In genomic region chr17:50690887-50691549, GRCh38 we compare ENCODE assay signal across 15 cellular contexts. TPM values are rescaled to one million over a fixed set of nuclear protein-coding genes. Genes with fewer than 3 reads are reported as not detected.
DNase-seq lines count a peak whose midpoint lies in the region; ATAC-seq, FAIRE-seq and TF ChIP-seq lines count a peak whose summit lies in the region.
"Had no signal": no experiment of that assay in that cellular context is flagged by ENCODE, and none has a peak within 500 bp of the region (broad histone marks: within the 10 kb centered on the region; RNA-seq: fewer than 3 reads in every experiment).

No MANE protein-coding gene starts in this region.

- H3K9me3 Mint-ChIP-seq in GM23338 (no peaks in the 10 kb centered on the region), WTC11 (no peaks in the 10 kb centered on the region)
- H3K9me3 Mint-ChIP-seq: activated T-helper 2 cell treated with anti-CD3 and anti-CD28 coated beads, Interferon-gamma antibody, Interleukin-2, Interleukin-4, amounts not matched to agents 10 μg/mL and 5 μg/mL and 100 μg/mL, durations not matched to agents 14 hours and 24 hours and 36 hours had no signal

- TF ChIP-seq POLR2A in prostate gland (IDR thresholded peaks at IDR 0.05) = no peak

- no peak overlapping the region for H3K4me3 ChIP-seq in GM23338
- no peak overlapping the region for H3K4me3 ChIP-seq in prostate gland
- no peak overlapping the region for H3K4me3 ChIP-seq in kidney (ENCODE audit: low read length in 2 of 2)
- H3K4me3 ChIP-seq: BLaER1, MG63, SJCRH30 had no signal

- CTCF ChIA-PET in WTC11 (lab: Charles Lee) = interaction anchor here (0.6 to 2.8 kb wide), 7 partner anchors 14 to 190 kb away, joined by 3 to 13 read pairs (median 3); no protein-coding TSS in a partner anchor

- no peak for DNase-seq in GM23338 (ENCODE audit: low spot score)
- DNase-seq in WTC11 (ENCODE audit: low spot score) = no peak
- DNase-seq in left colon = no peak
- no peak for DNase-seq in prostate gland (ENCODE audit: low spot score)
- DNase-seq in CD1c-positive myeloid dendritic cell (ENCODE audit: extremely low spot score) = no peak
- DNase-seq in activated CD4-positive, CD25-positive, alpha-beta regulatory T cell treated with anti-CD3 and anti-CD28 coated beads, Interleukin-2, amount 50 U/mL, for 72 hours = no peak
- no peak for DNase-seq in kidney
- DNase-seq: activated CD8-positive, alpha-beta T cell treated with anti-CD3 and anti-CD28 coated beads, Interleukin-2, amount 10 ng/mL, durations not matched to agents 7 days and 5 days; effector CD4-positive, alpha-beta T cell; MG63; NCI-H2081 treated with DMSO at 0.1 percent for 48 hours; SJCRH30 had no signal

- peaks cover 30% of the 10 kb centered on the region for H3K4me1 Mint-ChIP-seq in GM23338
- peaks cover 18% of the 10 kb centered on the region for H3K4me1 Mint-ChIP-seq in WTC11

- intact Hi-C loops in left colon (cut with DNase I, micrococcal nuclease) = loop anchor here (5.0 to 10.0 kb wide), 2 partner anchors 59 to 136 kb away; partner anchors contain the start of gene ABCC3 (in 1 of the 2)
- intact Hi-C loops in prostate gland (cut with DNase I) = no loop called here
- intact Hi-C loops in kidney (cut with DNase I) = no loop called here

- TF ChIP-seq CTCF in GM23338 (conservative IDR thresholded peaks at IDR 0.05; ENCODE audit: low read depth in 2 of 2) (no peak), WTC11 (IDR thresholded peaks at IDR 0.05) (no peak), prostate gland (IDR thresholded peaks at IDR 0.05) (no peak), kidney (IDR thresholded peaks at IDR 0.05; ENCODE audit: borderline replicate concordance, extremely low read depth, insufficient read depth) (no peak)

- H3K9me2 ChIP-seq in GM23338 (ENCODE audit: insufficient read depth) = no peaks in the 10 kb centered on the region

- no peak for FAIRE-seq in kidney (lab: Jason Lieb, UNC)

- no peaks in the 10 kb centered on the region for H3K9me3 ChIP-seq in prostate gland
- H3K9me3 ChIP-seq in kidney (ENCODE audit: control insufficient read depth in 1 of 2, low read length in 2 of 2) = no peaks in the 10 kb centered on the region
- H3K9me3 ChIP-seq: BLaER1, MG63, SJCRH30 had no signal

- H3K27me3 Mint-ChIP-seq in GM23338 (ENCODE audit: insufficient read depth, low read depth, poor library complexity) = peaks cover 2% of the 10 kb centered on the region
- no peaks in the 10 kb centered on the region for H3K27me3 Mint-ChIP-seq in WTC11 (ENCODE audit: low read depth)

- H2AFZ ChIP-seq in GM23338 = no peak overlapping the region; the same call in 1 of the 2 replicates

- H3K36me3 Mint-ChIP-seq in GM23338 (ENCODE audit: low read depth) = peaks cover 31% of the 10 kb centered on the region
- peaks cover 17% of the 10 kb centered on the region for H3K36me3 Mint-ChIP-seq in WTC11

- peaks cover 15% of the 10 kb centered on the region; the same call in 1 of the 2 replicates for H3F3A ChIP-seq in GM23338 (replicated peaks; ENCODE audit: low read depth)

- H3K4me3 Mint-ChIP-seq in GM23338 = no peak overlapping the region
- H3K4me3 Mint-ChIP-seq in WTC11 = no peak overlapping the region
- H3K4me3 Mint-ChIP-seq: activated CD8-positive, alpha-beta T cell treated with anti-CD3 and anti-CD28 coated beads, Interleukin-2, amount 10 ng/mL, durations not matched to agents 7 days and 5 days had no signal

- no peaks in the 10 kb centered on the region for H3K79me2 ChIP-seq in GM23338 (replicated peaks; ENCODE audit: insufficient read depth)

- 0 out of 2 replicates have a peak overlapping the region, but pooled peaks have one; percentile 32 for H3K4me2 ChIP-seq in GM23338
- H3K4me2 ChIP-seq: BLaER1 had no signal

- H4K20me1 ChIP-seq in GM23338 (replicated peaks; ENCODE audit: insufficient read depth) = peaks cover 3% of the 10 kb centered on the region; the same call in 1 of the 2 replicates

- H3K27ac ChIP-seq in GM23338 (ENCODE audit: low read depth) (0 out of 2 replicates have a peak overlapping the region, but pooled peaks have one; percentile 20), prostate gland (peak overlapping the region; percentile 2 to 11), kidney (ENCODE audit: low read depth in 2 of 2, low read length in 2 of 2) (peak overlapping the region in 1 of 2 donors; percentile 59)
- H3K27ac ChIP-seq: BLaER1, SJCRH30 had no signal

- POLR2A ChIA-PET in WTC11 (lab: Charles Lee) = interaction anchor here (0.6 to 1.2 kb wide), 3 partner anchors 15 to 68 kb away, joined by 3 to 4 read pairs (median 3); no protein-coding TSS in a partner anchor

- H3K27me3 ChIP-seq in GM23338 (ENCODE audit: insufficient read depth) (no peaks in the 10 kb centered on the region), prostate gland (replicated peaks; ENCODE audit: insufficient read depth) (no peaks in the 10 kb centered on the region)
- H3K27me3 ChIP-seq: BLaER1, MG63, SJCRH30 had no signal

- peaks cover 3% of the 10 kb centered on the region for H3K4me1 ChIP-seq in GM23338 (ENCODE audit: insufficient read depth)
- H3K4me1 ChIP-seq in prostate gland (replicated peaks) = peaks cover 28% of the 10 kb centered on the region
- H3K4me1 ChIP-seq in kidney (ENCODE audit: control insufficient read depth in 1 of 2, insufficient read depth in 1 of 2, low read depth in 1 of 2, low read length in 2 of 2) = peaks cover 44 to 49% of the 10 kb centered on the region in 2 donors

- ATAC-seq in GM23338 (no peak), WTC11 (no peak), left colon (peak; percentile 18), HG03025 (IDR thresholded peaks at IDR 0.05; ENCODE audit: low FRiP score, unreplicated experiment) (no peak)
- ATAC-seq: activated CD8-positive, alpha-beta T cell treated with anti-CD3 and anti-CD28 coated beads, Interleukin-2, amount 10 ng/mL, durations not matched to agents 7 days and 5 days had no signal

- H3K36me3 ChIP-seq in GM23338 (ENCODE audit: insufficient read depth) (peaks cover 6% of the 10 kb centered on the region), prostate gland (peaks cover 5 to 7% of the 10 kb centered on the region in 2 donors), kidney (ENCODE audit: control insufficient read depth in 1 of 2, insufficient read depth in 2 of 2, low read length in 2 of 2) (peaks cover 8 to 10% of the 10 kb centered on the region in 2 donors)

- WGBS in prostate gland = 62% methylated on average over 9 of the region's 9 CpGs

- no peak overlapping the region for H3K9ac ChIP-seq in kidney (ENCODE audit: low read length in 2 of 2)
- H3K9ac ChIP-seq: BLaER1 had no signal

- H3K27ac Mint-ChIP-seq in GM23338 (no peak overlapping the region), WTC11 (peak overlapping the region; percentile 19; the same call in 1 of the 2 replicates)
- H3K27ac Mint-ChIP-seq: activated CD8-positive, alpha-beta T cell treated with anti-CD3 and anti-CD28 coated beads, Interleukin-2, amount 10 ng/mL, durations not matched to agents 7 days and 5 days; activated T-helper 2 cell treated with anti-CD3 and anti-CD28 coated beads, Interferon-gamma antibody, Interleukin-2, Interleukin-4, amounts not matched to agents 10 μg/mL and 5 μg/mL and 100 μg/mL, durations not matched to agents 14 hours and 24 hours and 36 hours had no signal

TF ChIP-seq in GM23338, 12 proteins besides CTCF, POLR2A, EP300 and RAD21 (continues in another document):
- TF ChIP-seq JUNB (IDR thresholded peaks at IDR 0.05; ENCODE audit: unreplicated experiment) = no peak
- no peak for TF ChIP-seq STAT1 (IDR thresholded peaks at IDR 0.05; ENCODE audit: unreplicated experiment)

TF ChIP-seq in WTC11, 78 proteins besides CTCF, POLR2A, EP300 and RAD21:
- TF ChIP-seq HMGXB4 (CRISPR knock-in tag; IDR thresholded peaks at IDR 0.05) (no peak), ZBTB21 (CRISPR knock-in tag; IDR thresholded peaks at IDR 0.05; ENCODE audit: borderline replicate concordance) (no peak), SMAD4 (CRISPR knock-in tag; IDR thresholded peaks at IDR 0.05) (no peak)
TF ChIP-seq in WTC11: peak in this region for 0.

RNA-seq across cellular contexts. Expression of gene ANKRD40, which starts 16.7 kb away (rescaled TPM):
- 35.5 and 42.1 TPM in 2 replicates for total RNA-seq in GM23338 (2014; rRNA removed; shearing (Covaris generic))
- polyA plus RNA-seq in GM23338 (2016; fragmentation: Nextera tagmentation; extraction: Ambion mirVana) = 19.0 and 19.8 TPM in 2 replicates
- 43.3 to 45.3 TPM (median 45.3 TPM) in 3 replicates for total RNA-seq in WTC11 (2021)
- 10 to 100 TPM; 23.9 to 28.8 TPM for total RNA-seq in left colon
- 10 to 100 TPM; 31.2 to 36.0 TPM for total RNA-seq in prostate gland
- total RNA-seq in kidney = 37.6 TPM
- polyA plus RNA-seq in kidney (ENCODE audit: insufficient read depth, low read depth, low replicate concordance) = 15.8 TPM

RNA-seq across cellular contexts. Expression of gene LUC7L3, which starts 28.4 kb away (rescaled TPM):
- 58.0 and 69.3 TPM in 2 replicates for total RNA-seq in GM23338 (2014; rRNA removed; shearing (Covaris generic))
- polyA plus RNA-seq in GM23338 (2016; fragmentation: Nextera tagmentation; extraction: Ambion mirVana) (369 and 501 TPM in 2 replicates), kidney (ENCODE audit: insufficient read depth, low read depth, low replicate concordance) (74.3 TPM)
- total RNA-seq in WTC11 (2021) (182 to 190 TPM (median 186 TPM) in 3 replicates), left colon (100 to 1,000 TPM in 1 of 2 donors, 10 to 100 TPM in 1; 90.0 to 110 TPM), prostate gland (100 to 1,000 TPM in 1 of 2 donors, 10 to 100 TPM in 1; 45.4 to 234 TPM), kidney (91.9 TPM)

RNA-seq across cellular contexts. Expression of gene ABCC3, which starts 56.3 kb away (rescaled TPM):
- total RNA-seq in GM23338 (2014; rRNA removed; shearing (Covaris generic)) = 0.27 TPM in 1 of 2 replicates, not detected in the other
- not detected in 2 replicates for polyA plus RNA-seq in GM23338 (2016; fragmentation: Nextera tagmentation; extraction: Ambion mirVana)
- 0.92 to 2.6 TPM (median 0.99 TPM) in 3 replicates for total RNA-seq in WTC11 (2021)
- total RNA-seq in left colon = 100 to 1,000 TPM; 251 to 373 TPM
- 10 to 100 TPM; 65.9 to 66.1 TPM for total RNA-seq in prostate gland
- 156 TPM for total RNA-seq in kidney
- 9.3 TPM for polyA plus RNA-seq in kidney (ENCODE audit: insufficient read depth, low read depth, low replicate concordance)
- total RNA-seq: activated CD8-positive, alpha-beta T cell treated with anti-CD3 and anti-CD28 coated beads, Interleukin-2, amount 10 ng/mL, durations not matched to agents 7 days and 5 days; activated T-helper 2 cell treated with anti-CD3 and anti-CD28 coated beads, Interferon-gamma antibody, Interleukin-2, Interleukin-4, amounts not matched to agents 10 μg/mL and 5 μg/mL and 100 μg/mL, durations not matched to agents 14 hours and 24 hours and 36 hours had no signal

Comparison
In these comparisons a context has a peak if more than half of its experiments do, and no peak if none do; other contexts are left out.
1. RNA of gene ABCC3, which starts 56.3 kb away (total RNA-seq): 251 to 373 TPM in left colon, 156 TPM in kidney (single experiment) and 65.9 to 66.1 TPM in prostate gland; 0.92 to 2.6 TPM in WTC11 and 0.27 TPM in GM23338; every median in the first group is over 10 times any median in the second.
2. intact Hi-C loops: an anchor here in left colon (5.0 to 10.0 kb wide); none called in prostate gland and kidney.